In genomic region chr1:32023351-32023750, GRCh38 we compare ENCODE assay signal across 28 cellular contexts. TPM values are rescaled to one million over a fixed set of nuclear protein-coding genes. Genes with fewer than 3 reads are reported as not detected.
A peak's percentile ranks its signal among the peaks of the same experiment; 100 is the strongest.
DNase-seq lines count a peak whose midpoint lies in the region; ATAC-seq and TF ChIP-seq lines count a peak whose summit lies in the region.
"Had no signal": no experiment of that assay in that cellular context is flagged by ENCODE, and none has a peak within 500 bp of the region (broad histone marks: within the 10 kb centered on the region; RNA-seq: fewer than 3 reads in every experiment).

No MANE protein-coding gene starts in this region.

- H3K9me3 Mint-ChIP-seq in stimulated activated effector memory CD8-positive, alpha-beta T cell treated with anti-CD3 and anti-CD28 coated beads, Interleukin-12 subunit alpha, Interleukin-12 subunit beta, amount 100 ng/mL, for 72 hours: no peaks in the 10 kb centered on the region
- H3K9me3 Mint-ChIP-seq: activated CD8-positive, alpha-beta T cell treated with anti-CD3 and anti-CD28 coated beads for 36 hours; CD14-positive monocyte; stimulated activated memory B cell treated with anti-CD40 and anti-IgM and Interleukin-4, amounts not matched to agents 10 μg/mL and 1 μg/mL and 100 μg/mL, for 72 hours had no signal

- H3K36me3 Mint-ChIP-seq in stimulated activated effector memory CD8-positive, alpha-beta T cell treated with anti-CD3 and anti-CD28 coated beads, Interleukin-12 subunit alpha, Interleukin-12 subunit beta, amount 100 ng/mL, for 72 hours: peaks cover 88% of the 10 kb centered on the region
- H3K36me3 Mint-ChIP-seq: activated naive CD8-positive, alpha-beta T cell had no signal

- H3K4me3 ChIP-seq in left ventricle myocardium inferior (no peak overlapping the region), right atrium auricular region (no peak overlapping the region), SK-N-MC (no peak overlapping the region), esophagus muscularis mucosa (no peak overlapping the region)
- H3K4me3 ChIP-seq: coronary artery, hepatocyte, lung had no signal

- 35% methylated on average over 3 of the region's 3 CpGs for WGBS in esophagus muscularis mucosa

- peaks cover 72% of the 10 kb centered on the region for H3K4me1 ChIP-seq in left ventricle myocardium inferior
- H3K4me1 ChIP-seq in right atrium auricular region: peaks cover 0 to 61% of the 10 kb centered on the region in 2 donors
- H3K4me1 ChIP-seq in esophagus muscularis mucosa: peaks cover 40 to 100% (median 95%) of the 10 kb centered on the region in 4 donors
- H3K4me1 ChIP-seq: parathyroid adenoma had no signal

- TF ChIP-seq POLR2A in esophagus muscularis mucosa (IDR thresholded peaks at IDR 0.05; ENCODE audit: low read depth): no peak

- no peak overlapping the region for H3K4me3 Mint-ChIP-seq in stimulated activated effector memory CD8-positive, alpha-beta T cell treated with anti-CD3 and anti-CD28 coated beads, Interleukin-12 subunit alpha, Interleukin-12 subunit beta, amount 100 ng/mL, for 72 hours
- H3K4me3 Mint-ChIP-seq: activated CD8-positive, alpha-beta T cell treated with anti-CD3 and anti-CD28 coated beads for 36 hours; activated naive CD8-positive, alpha-beta T cell; CD14-positive monocyte; stimulated activated memory B cell treated with anti-CD40 and anti-IgM and Interleukin-4, amounts not matched to agents 10 μg/mL and 1 μg/mL and 100 μg/mL, for 72 hours had no signal

- no peak for ATAC-seq in stimulated activated effector memory CD8-positive, alpha-beta T cell treated with anti-CD3 and anti-CD28 coated beads, Interleukin-12 subunit alpha, Interleukin-12 subunit beta, amount 100 ng/mL, for 72 hours
- ATAC-seq in sciatic nerve: no peak
- ATAC-seq: activated CD8-positive, alpha-beta T cell treated with anti-CD3 and anti-CD28 coated beads for 36 hours; stimulated activated memory B cell treated with anti-CD40 and anti-IgM and Interleukin-4, amounts not matched to agents 10 μg/mL and 1 μg/mL and 100 μg/mL, for 72 hours had no signal

- H3K9ac ChIP-seq in SK-N-MC (ENCODE audit: insufficient read length): no peak overlapping the region
- H3K9ac ChIP-seq: KMS-11, parathyroid adenoma had no signal

- H3K9me3 ChIP-seq in left ventricle myocardium inferior (replicated peaks) (no peaks in the 10 kb centered on the region), right atrium auricular region (no peaks in the 10 kb centered on the region), SK-N-MC (ENCODE audit: low read depth, low read length) (no peaks in the 10 kb centered on the region), esophagus muscularis mucosa (no peaks in the 10 kb centered on the region)

- H3K36me3 ChIP-seq in left ventricle myocardium inferior (peaks cover 8% of the 10 kb centered on the region), right atrium auricular region (peaks cover 5% of the 10 kb centered on the region), SK-N-MC (ENCODE audit: insufficient read depth, low read length) (peaks cover 34% of the 10 kb centered on the region), esophagus muscularis mucosa (peaks cover 0 to 14% (median 3%) of the 10 kb centered on the region in 4 donors)

- peaks cover 41% of the 10 kb centered on the region for H3K4me1 Mint-ChIP-seq in stimulated activated effector memory CD8-positive, alpha-beta T cell treated with anti-CD3 and anti-CD28 coated beads, Interleukin-12 subunit alpha, Interleukin-12 subunit beta, amount 100 ng/mL, for 72 hours

- H3K27me3 ChIP-seq in left ventricle myocardium inferior (ENCODE audit: low read depth) (no peaks in the 10 kb centered on the region), right atrium auricular region (no peaks in the 10 kb centered on the region), esophagus muscularis mucosa (no peaks in the 10 kb centered on the region)
- H3K27me3 ChIP-seq: hepatocyte had no signal

- DNase-seq in left ventricle myocardium inferior: no peak
- DNase-seq in right atrium auricular region (ENCODE audit: low spot score): no peak
- no peak for DNase-seq in SK-N-MC (ENCODE audit: low read depth, low spot score)
- no peak for DNase-seq in esophagus muscularis mucosa (ENCODE audit: extremely low spot score)
- no peak for DNase-seq in stimulated activated effector memory CD8-positive, alpha-beta T cell treated with anti-CD3 and anti-CD28 coated beads, Interleukin-12 subunit alpha, Interleukin-12 subunit beta, amount 100 ng/mL, for 72 hours (ENCODE audit: low spot score in 2 of 2)
- DNase-seq in sciatic nerve (ENCODE audit: low spot score): no peak
- no peak for DNase-seq in NCI-H748 treated with DMSO at 0.1 percent for 48 hours (lab: John Stamatoyannopoulos, UW)
- no peak for DNase-seq in NCI-H526 treated with DMSO at 0.1 percent for 48 hours (lab: John Stamatoyannopoulos, UW)
- DNase-seq: ACHN; activated CD4-positive, CD25-positive, alpha-beta regulatory T cell; activated CD8-positive, alpha-beta T cell treated with anti-CD3 and anti-CD28 coated beads for 36 hours; activated T-cell treated with anti-CD3 and anti-CD28 coated beads, Interleukin-2, amount 50 U/mL, for 48 hours; DMS153; foreskin fibroblast; GDM1; NCI-H1048; NCI-H2029; NCI-H510A treated with DMSO at 0.1 percent for 48 hours; T1000 had no signal

- intact Hi-C loops in left ventricle myocardium inferior (cut with micrococcal nuclease): no loop called here
- intact Hi-C loops in esophagus muscularis mucosa (cut with DNase I): no loop called here
- intact Hi-C loops in sciatic nerve (cut with DNase I): no loop called here

- H3K27ac Mint-ChIP-seq in stimulated activated effector memory CD8-positive, alpha-beta T cell treated with anti-CD3 and anti-CD28 coated beads, Interleukin-12 subunit alpha, Interleukin-12 subunit beta, amount 100 ng/mL, for 72 hours: peak overlapping the region; percentile 17
- H3K27ac Mint-ChIP-seq: activated CD8-positive, alpha-beta T cell treated with anti-CD3 and anti-CD28 coated beads for 36 hours; activated naive CD8-positive, alpha-beta T cell; stimulated activated memory B cell treated with anti-CD40 and anti-IgM and Interleukin-4, amounts not matched to agents 10 μg/mL and 1 μg/mL and 100 μg/mL, for 72 hours had no signal

- TF ChIP-seq CTCF in left ventricle myocardium inferior (IDR thresholded peaks at IDR 0.05; ENCODE audit: borderline replicate concordance): no peak
- no peak for TF ChIP-seq CTCF in right atrium auricular region (IDR thresholded peaks at IDR 0.05)
- TF ChIP-seq CTCF in esophagus muscularis mucosa (IDR thresholded peaks at IDR 0.05): no peak

- TF ChIP-seq EP300 in esophagus muscularis mucosa (IDR thresholded peaks at IDR 0.05): no peak

- peak overlapping the region; percentile 21 for H3K27ac ChIP-seq in left ventricle myocardium inferior (replicated peaks)
- H3K27ac ChIP-seq in right atrium auricular region: no peak overlapping the region
- H3K27ac ChIP-seq in SK-N-MC: peak overlapping the region; percentile 67
- H3K27ac ChIP-seq in esophagus muscularis mucosa (replicated peaks in 1 of 4): peak overlapping the region; percentile 39 to 64 (median 59)
- H3K27ac ChIP-seq: hepatocyte, KMS-11, parathyroid adenoma, RWPE1 had no signal

RNA-seq across cellular contexts. Expression of gene KHDRBS1, which starts 9.7 kb away (rescaled TPM):
- total RNA-seq in left ventricle myocardium inferior: 58.2 TPM
- total RNA-seq in right atrium auricular region: 10 to 100 TPM; 44.5 to 47.2 TPM
- total RNA-seq in esophagus muscularis mucosa: 10 to 100 TPM; 71.8 to 90.5 (median 79.7) TPM
- total RNA-seq in sciatic nerve: 93.9 TPM

RNA-seq across cellular contexts. Expression of gene TMEM39B, which starts 49.4 kb away (rescaled TPM):
- 5.8 TPM for total RNA-seq in left ventricle myocardium inferior
- 1 to 10 TPM; 3.2 to 5.0 TPM for total RNA-seq in right atrium auricular region
- total RNA-seq in esophagus muscularis mucosa: 1 to 10 TPM; 2.9 to 6.1 (median 4.8) TPM
- total RNA-seq in sciatic nerve: 16.4 TPM

Comparison
In these comparisons a context has a peak if more than half of its experiments do, and no peak if none do; other contexts are left out.
1. H3K27ac ChIP-seq: peak in left ventricle myocardium inferior (single experiment), SK-N-MC (single experiment) and esophagus muscularis mucosa (4 of 4); none in right atrium auricular region (0 of 2).